ENCODE assay signal across 10 cellular contexts in the genomic region with DNA sequence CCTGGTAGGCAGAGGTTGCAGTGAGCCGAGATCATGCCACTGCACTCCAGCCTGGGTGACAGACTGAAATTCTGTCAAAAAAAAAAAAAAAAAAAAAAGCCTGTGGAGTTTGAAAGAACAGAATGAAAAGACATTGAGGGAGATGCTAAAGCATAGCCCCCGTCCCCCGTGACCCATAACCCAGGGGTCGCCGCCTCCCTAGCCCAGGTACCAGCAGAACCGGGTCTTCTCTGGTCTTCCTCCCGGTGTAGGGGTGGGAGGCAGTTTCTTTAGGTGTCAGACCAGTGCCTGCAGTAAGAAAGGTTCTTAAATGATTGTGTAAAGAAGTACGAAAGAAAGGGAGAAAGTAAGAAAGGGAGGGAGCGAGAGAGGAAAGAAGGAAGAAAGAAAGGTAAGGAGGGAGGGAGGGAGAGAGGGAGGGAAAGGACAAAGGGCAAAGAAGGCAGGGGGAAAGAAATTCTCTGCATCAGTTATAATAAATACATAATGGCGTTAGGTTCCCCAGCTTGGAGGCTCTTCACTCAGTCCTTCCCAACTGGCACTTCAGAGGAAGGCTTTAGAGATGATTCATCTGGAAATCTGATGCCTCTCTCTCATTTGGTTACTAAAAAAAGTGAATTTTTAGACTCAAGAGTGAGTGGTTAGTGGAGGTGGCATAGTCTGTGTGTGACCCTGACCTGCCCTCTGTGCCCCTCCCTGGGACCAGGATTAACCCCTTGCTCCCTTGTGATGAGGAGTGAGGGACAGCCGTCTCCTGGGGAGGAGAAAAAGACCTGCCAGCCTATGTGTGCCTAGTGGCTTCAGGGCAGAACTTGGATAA. TPM values are rescaled to one million over a fixed set of nuclear protein-coding genes. Genes with fewer than 3 reads are reported as not detected.
DNase-seq lines count a peak whose midpoint lies in the region; ATAC-seq, FAIRE-seq and TF ChIP-seq lines count a peak whose summit lies in the region.
"Had no signal": no experiment of that assay in that cellular context is flagged by ENCODE, and none has a peak within 500 bp of the region (broad histone marks: within the 10 kb centered on the region; RNA-seq: fewer than 3 reads in every experiment).

No MANE protein-coding gene starts in this region.

- H3K27me3 ChIP-seq in SJSA1 (replicated peaks) = no peaks in the 10 kb centered on the region
- peaks cover 0 to 4% (median 0%) of the 10 kb centered on the region in 7 donors for H3K27me3 ChIP-seq in heart right ventricle
- H3K27me3 ChIP-seq: vagina had no signal

- intact Hi-C loops in heart right ventricle (cut with DNase I) = no loop called here

- peak in 1 of 2 experiments; percentile 35 for DNase-seq in A549 (ENCODE audit: low read depth in 1 of 2, low spot score in 1 of 2)
- peak; percentile 81 for DNase-seq in EH (ENCODE audit: low read depth)
- DNase-seq in SJSA1 (ENCODE audit: low read depth in 1 of 2, low spot score in 2 of 2) = peak in 1 of 2 experiments; percentile 73
- DNase-seq in fibroblast of villous mesenchyme (ENCODE audit: low read depth) = peak; percentile 61
- no peak for DNase-seq in activated CD4-positive, CD25-positive, alpha-beta regulatory T cell (lab: John Stamatoyannopoulos, UW)
- no peak for DNase-seq in NCI-H1436 treated with DMSO at 0.1 percent for 48 hours (lab: John Stamatoyannopoulos, UW)
- DNase-seq in heart right ventricle = no peak
- DNase-seq: anterior cingulate cortex had no signal

- no peak for TF ChIP-seq EP300 in A549 (IDR thresholded peaks at IDR 0.05)

- TF ChIP-seq CTCF in A549 (IDR thresholded peaks at IDR 0.05) (no peak), fibroblast of villous mesenchyme (IDR thresholded peaks at IDR 0.05; ENCODE audit: insufficient read depth, low read depth, low read length) (no peak), heart right ventricle (IDR thresholded peaks at IDR 0.05) (no peak)

- no peak for TF ChIP-seq POLR2A in A549 (IDR thresholded peaks at IDR 0.05; ENCODE audit: low read length)

- ATAC-seq in A549 = peak; percentile 26 to 57; a peak in 4 of 6 replicates
- ATAC-seq in GM18520 (IDR thresholded peaks at IDR 0.05; ENCODE audit: unreplicated experiment) = no peak
- ATAC-seq in heart right ventricle = no peak

- H3K27ac ChIP-seq in A549 = peak overlapping the region; percentile 46 to 74
- peak overlapping the region; percentile 85 for H3K27ac ChIP-seq in SJSA1
- H3K27ac ChIP-seq in heart right ventricle = no peak overlapping the region
- H3K27ac ChIP-seq: vagina had no signal

- H3K9me3 ChIP-seq in A549 = no peaks in the 10 kb centered on the region
- H3K9me3 ChIP-seq in SJSA1 (replicated peaks) = no peaks in the 10 kb centered on the region
- no peaks in the 10 kb centered on the region for H3K9me3 ChIP-seq in heart right ventricle
- H3K9me3 ChIP-seq: vagina had no signal

- H3K36me3 ChIP-seq in SJSA1 (peaks cover 3% of the 10 kb centered on the region; the same call in 1 of the 2 replicates), heart right ventricle (peaks cover 0 to 5% (median 0%) of the 10 kb centered on the region in 9 donors)
- H3K36me3 ChIP-seq: vagina had no signal

- 59% methylated on average over 11 of the region's 11 CpGs for WGBS in A549 (ENCODE audit: missing lambda C conversion rate)
- 83 to 89% methylated on average over 11 of the region's 11 CpGs for WGBS in heart right ventricle, 2 donors

- H3K4me1 ChIP-seq in A549 (peaks cover 46% of the 10 kb centered on the region), SJSA1 (replicated peaks) (peaks cover 56% of the 10 kb centered on the region), heart right ventricle (peaks cover 0 to 6% (median 0%) of the 10 kb centered on the region in 9 donors)

- TF ChIP-seq RAD21 in A549 (conservative IDR thresholded peaks at IDR 0.05 in 1 of 2, IDR thresholded peaks at IDR 0.05 in 1 of 2) = no peak

- FAIRE-seq in A549 (lab: Jason Lieb, UNC) = no peak

- peak overlapping the region; percentile 63 for H3K4me2 ChIP-seq in A549

- POLR2A ChIA-PET in A549 (lab: Yijun Ruan, JAX) = no interaction called here

- CTCF ChIA-PET in A549 (lab: Yijun Ruan, JAX) = interaction anchor here (1.3 to 8.9 kb wide), 4 partner anchors 8 to 15 kb away, joined by 3 to 67 read pairs (median 16); no protein-coding TSS in a partner anchor

- H3K4me3 ChIP-seq in A549 (no peak overlapping the region), SJSA1 (no peak overlapping the region), fibroblast of villous mesenchyme (ENCODE audit: low read depth, low read length) (no peak overlapping the region), heart right ventricle (no peak overlapping the region)
- H3K4me3 ChIP-seq: vagina had no signal

TF ChIP-seq in A549, 52 proteins besides CTCF, POLR2A, EP300 and RAD21:
- TF ChIP-seq HDAC2 (IDR thresholded peaks at IDR 0.05) (no peak), ZSCAN20 (CRISPR knock-in tag; IDR thresholded peaks at IDR 0.05) (no peak), EHMT2 (IDR thresholded peaks at IDR 0.05; ENCODE audit: low read depth) (no peak), FOSL2 (IDR thresholded peaks at IDR 0.05) (no peak), FOSL2 (CRISPR knock-in tag; IDR thresholded peaks at IDR 0.05) (peak; percentile 45; the same call in 1 of the 2 replicates), NFE2L2 (conservative IDR thresholded peaks at IDR 0.05; ENCODE audit: low read length) (no peak), CEBPB (IDR thresholded peaks at IDR 0.05) (no peak), TFCP2L1 (CRISPR knock-in tag; IDR thresholded peaks at IDR 0.05) (no peak), JUNB (IDR thresholded peaks at IDR 0.05) (0 out of 2 replicates have a peak, but pooled peaks have one; percentile 16)

RNA-seq across cellular contexts. Expression of a gene that starts 1.1 kb away (rescaled TPM):
- 0.04 and 0.12 TPM in 2 replicates for polyA plus RNA-seq in A549 (2011; rRNA removed)
- polyA plus RNA-seq in A549 (2012; cell fraction: cytosol; rRNA removed) = not detected in 2 replicates
- 0.02 TPM in 1 of 2 replicates, not detected in the other for polyA plus RNA-seq in A549 (2012; cell fraction: nucleus; rRNA removed)
- 0.07 TPM in 1 of 3 replicates, not detected in the others for polyA plus RNA-seq in A549 (2017; fragmentation: RNase III; extraction: RNeasy Plus Mini Kit Qiagen cat#74134 plus additional on column Dnase treatment)
- polyA minus RNA-seq in A549 (2011; rRNA and poly(A)+ RNA removed) = not detected in 2 replicates
- total RNA-seq in SJSA1 (2014; rRNA removed; shearing (Covaris generic)) = 1.5 and 3.5 TPM in 2 replicates
- 0.86 and 2.6 TPM in 2 replicates for total RNA-seq in fibroblast of villous mesenchyme
- total RNA-seq in heart right ventricle = not detected
- under 1 TPM in 1 of 2 donors, not detected in 1; 0.26 TPM for polyA plus RNA-seq in heart right ventricle

RNA-seq across cellular contexts. Expression of a gene that starts 23.4 kb away (rescaled TPM):
- polyA plus RNA-seq in A549 (2011; rRNA removed) = 0.19 and 0.73 TPM in 2 replicates
- polyA plus RNA-seq in A549 (2012; cell fraction: cytosol; rRNA removed) = 0.94 and 1.2 TPM in 2 replicates
- 0.58 and 0.61 TPM in 2 replicates for polyA plus RNA-seq in A549 (2012; cell fraction: nucleus; rRNA removed)
- 0.93 to 1.3 TPM (median 1.0 TPM) in 3 replicates for polyA plus RNA-seq in A549 (2017; fragmentation: RNase III; extraction: RNeasy Plus Mini Kit Qiagen cat#74134 plus additional on column Dnase treatment)
- 0.58 and 0.91 TPM in 2 replicates for polyA minus RNA-seq in A549 (2011; rRNA and poly(A)+ RNA removed)
- 2.0 and 11.7 TPM in 2 replicates for total RNA-seq in SJSA1 (2014; rRNA removed; shearing (Covaris generic))
- total RNA-seq in fibroblast of villous mesenchyme = 1.3 and 1.6 TPM in 2 replicates
- 10 to 100 TPM in 1 of 10 donors, 1 to 10 TPM in 9; 1.3 to 13.4 (median 3.7) TPM for total RNA-seq in heart right ventricle
- polyA plus RNA-seq in heart right ventricle = 1 to 10 TPM in 1 of 2 donors, under 1 TPM in 1; 0.37 to 2.8 TPM

RNA-seq across cellular contexts. Expression of a gene that starts 32.9 kb away (rescaled TPM):
- polyA plus RNA-seq in A549 (2011; rRNA removed) (0.05 and 0.13 TPM in 2 replicates), A549 (2017; fragmentation: RNase III; extraction: RNeasy Plus Mini Kit Qiagen cat#74134 plus additional on column Dnase treatment) (not detected in 3 replicates), heart right ventricle (not detected)
- 0.04 TPM in 1 of 2 replicates, not detected in the other for polyA plus RNA-seq in A549 (2012; cell fraction: cytosol; rRNA removed)
- not detected in 2 replicates for polyA plus RNA-seq in A549 (2012; cell fraction: nucleus; rRNA removed)
- not detected in 2 replicates for polyA minus RNA-seq in A549 (2011; rRNA and poly(A)+ RNA removed)
- 0.25 and 0.53 TPM in 2 replicates for total RNA-seq in SJSA1 (2014; rRNA removed; shearing (Covaris generic))
- total RNA-seq in fibroblast of villous mesenchyme (0.32 and 0.86 TPM in 2 replicates), heart right ventricle (not detected)
- total RNA-seq: vagina had no signal

RNA-seq across cellular contexts. Expression of a gene that starts 48.0 kb away (rescaled TPM):
- polyA plus RNA-seq in A549 (2011; rRNA removed) (0.01 and 0.03 TPM in 2 replicates), A549 (2017; fragmentation: RNase III; extraction: RNeasy Plus Mini Kit Qiagen cat#74134 plus additional on column Dnase treatment) (not detected in 3 replicates), heart right ventricle (under 1 TPM in 1 of 2 donors, not detected in 1; 0.01 TPM)
- polyA plus RNA-seq in A549 (2012; cell fraction: cytosol; rRNA removed) = 0.01 TPM in 1 of 2 replicates, not detected in the other
- 0.01 TPM in 2 replicates for polyA plus RNA-seq in A549 (2012; cell fraction: nucleus; rRNA removed)
- not detected in 2 replicates for polyA minus RNA-seq in A549 (2011; rRNA and poly(A)+ RNA removed)
- total RNA-seq in SJSA1 (2014; rRNA removed; shearing (Covaris generic)) = not detected in 2 replicates
- total RNA-seq in fibroblast of villous mesenchyme (not detected in 2 replicates), heart right ventricle (under 1 TPM in 2 of 10 donors, not detected in 8; 0.10 to 0.11 TPM)

Comparison
In these comparisons a context has a peak if more than half of its experiments do, and no peak if none do; other contexts are left out.
1. ATAC-seq: peak in A549 (2 of 2); none in GM18520 (single experiment) and heart right ventricle (0 of 8).
2. DNase-seq: peak in EH (single experiment) and fibroblast of villous mesenchyme (single experiment); none in activated CD4-positive, CD25-positive, alpha-beta regulatory T cell (0 of 4), NCI-H1436 treated with DMSO at 0.1 percent for 48 hours (single experiment) and heart right ventricle (0 of 2).
3. H3K27ac ChIP-seq: peak in A549 (2 of 2) and SJSA1 (single experiment); none in heart right ventricle (0 of 10).